In the genomic region with DNA sequence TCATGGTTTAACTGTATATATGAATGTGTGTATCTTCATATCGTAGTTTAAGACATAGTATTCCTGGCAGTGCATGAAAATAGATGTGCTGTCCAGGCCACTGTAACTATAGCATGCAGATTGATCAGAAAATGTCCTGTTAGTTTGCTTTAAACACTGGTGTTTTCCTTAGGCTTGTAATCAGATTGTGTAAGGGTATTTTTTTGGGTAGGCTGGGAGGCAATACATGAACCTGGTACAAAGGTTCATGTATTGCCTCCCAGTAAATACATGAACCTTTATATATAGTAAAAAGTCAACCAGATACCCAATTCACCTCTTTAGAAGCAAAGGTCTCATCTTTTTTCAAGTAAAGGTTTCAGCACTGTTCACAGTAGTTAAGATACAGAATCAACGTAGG, we compare ENCODE assay signal across 8 cellular contexts. TPM values are rescaled to one million over a fixed set of nuclear protein-coding genes. Genes with fewer than 3 reads are reported as not detected.
DNase-seq lines count a peak whose midpoint lies in the region; ATAC-seq lines count a peak whose summit lies in the region.

No MANE protein-coding gene starts in this region.

- peak overlapping the region; percentile 96 for H3K4me3 Mint-ChIP-seq in T-helper 2 cell treated with Interferon-gamma antibody and Interleukin-4, amounts not matched to agents 5 μg/mL and 100 μg/mL, for 36 hours
- peak overlapping the region; percentile 99 for H3K4me3 Mint-ChIP-seq in activated T-helper 1 cell treated with anti-CD3 and anti-CD28 coated beads, Interleukin-12 subunit alpha, Interleukin-12 subunit beta, Interleukin-2, Interleukin-4 antibody, amounts not matched to agents 30 ng/mL and 10 ng/mL and 1 ng/mL, durations not matched to agents 14 hours and 24 hours and 36 hours
- H3K4me3 Mint-ChIP-seq in stimulated activated naive B cell treated with anti-CD40 and anti-IgM and Interleukin-4, amounts not matched to agents 10 μg/mL and 1 μg/mL and 100 μg/mL, for 72 hours, result peak overlapping the region; percentile 44 to 96

- no peak for ATAC-seq in stimulated activated naive B cell treated with anti-CD40 and anti-IgM and Interleukin-4, amounts not matched to agents 10 μg/mL and 1 μg/mL and 100 μg/mL, for 72 hours (replicated peaks)

- H3K36me3 ChIP-seq in iPS-18a (ENCODE audit: control insufficient read depth, low read depth, low read length), result no peaks in the 10 kb centered on the region

- intact Hi-C loops in activated T-helper 1 cell treated with anti-CD3 and anti-CD28 coated beads, Interleukin-12 subunit alpha, Interleukin-12 subunit beta, Interleukin-2, Interleukin-4 antibody, amounts not matched to agents 30 ng/mL and 10 ng/mL and 1 ng/mL, durations not matched to agents 14 hours and 24 hours and 36 hours (cut with micrococcal nuclease), result loop anchor here (2.0 to 5.0 kb wide), 2 partner anchors 324 to 1388 kb away; a partner anchor contains a TSS

- no peak overlapping the region for H3K27ac ChIP-seq in iPS-18a (ENCODE audit: low read length)

- no peaks in the 10 kb centered on the region for H3K27me3 Mint-ChIP-seq in T-helper 2 cell treated with Interferon-gamma antibody and Interleukin-4, amounts not matched to agents 5 μg/mL and 100 μg/mL, for 36 hours (ENCODE audit: low read depth)
- no peaks in the 10 kb centered on the region for H3K27me3 Mint-ChIP-seq in activated T-helper 1 cell treated with anti-CD3 and anti-CD28 coated beads, Interleukin-12 subunit alpha, Interleukin-12 subunit beta, Interleukin-2, Interleukin-4 antibody, amounts not matched to agents 30 ng/mL and 10 ng/mL and 1 ng/mL, durations not matched to agents 14 hours and 24 hours and 36 hours (ENCODE audit: insufficient read depth)
- no peaks in the 10 kb centered on the region for H3K27me3 Mint-ChIP-seq in stimulated activated naive B cell treated with anti-CD40 and anti-IgM and Interleukin-4, amounts not matched to agents 10 μg/mL and 1 μg/mL and 100 μg/mL, for 72 hours

- peak overlapping the region; percentile 92 for H3K4me3 ChIP-seq in iPS-18a (ENCODE audit: low read length)

- no peaks in the 10 kb centered on the region for H3K27me3 ChIP-seq in iPS-18a (ENCODE audit: control insufficient read depth, insufficient read depth, low read length)

- H3K9me3 Mint-ChIP-seq in T-helper 2 cell treated with Interferon-gamma antibody and Interleukin-4, amounts not matched to agents 5 μg/mL and 100 μg/mL, for 36 hours, result no peaks in the 10 kb centered on the region
- no peaks in the 10 kb centered on the region for H3K9me3 Mint-ChIP-seq in activated T-helper 1 cell treated with anti-CD3 and anti-CD28 coated beads, Interleukin-12 subunit alpha, Interleukin-12 subunit beta, Interleukin-2, Interleukin-4 antibody, amounts not matched to agents 30 ng/mL and 10 ng/mL and 1 ng/mL, durations not matched to agents 14 hours and 24 hours and 36 hours
- H3K9me3 Mint-ChIP-seq in stimulated activated naive B cell treated with anti-CD40 and anti-IgM and Interleukin-4, amounts not matched to agents 10 μg/mL and 1 μg/mL and 100 μg/mL, for 72 hours, result peaks cover 0 to 4% of the 10 kb centered on the region in 2 donors

- no peaks in the 10 kb centered on the region for H3K9me3 ChIP-seq in iPS-18a (ENCODE audit: control insufficient read depth, low read depth, low read length)

- peaks cover 8% of the 10 kb centered on the region for H3K36me3 Mint-ChIP-seq in T-helper 2 cell treated with Interferon-gamma antibody and Interleukin-4, amounts not matched to agents 5 μg/mL and 100 μg/mL, for 36 hours (ENCODE audit: low read depth)
- H3K36me3 Mint-ChIP-seq in activated T-helper 1 cell treated with anti-CD3 and anti-CD28 coated beads, Interleukin-12 subunit alpha, Interleukin-12 subunit beta, Interleukin-2, Interleukin-4 antibody, amounts not matched to agents 30 ng/mL and 10 ng/mL and 1 ng/mL, durations not matched to agents 14 hours and 24 hours and 36 hours (ENCODE audit: low read depth), result peaks cover 11% of the 10 kb centered on the region
- H3K36me3 Mint-ChIP-seq in stimulated activated naive B cell treated with anti-CD40 and anti-IgM and Interleukin-4, amounts not matched to agents 10 μg/mL and 1 μg/mL and 100 μg/mL, for 72 hours, result peaks cover 8% of the 10 kb centered on the region in 2 donors

- H3K4me1 ChIP-seq in iPS-18a (ENCODE audit: control insufficient read depth, low read depth, low read length), result peaks cover 9% of the 10 kb centered on the region

- no peak for DNase-seq in T-helper 2 cell treated with Interferon-gamma antibody and Interleukin-4, amounts not matched to agents 5 μg/mL and 100 μg/mL, for 36 hours (ENCODE audit: low spot score)
- no peak for DNase-seq in T-helper 2 cell
- DNase-seq in activated T-helper 1 cell treated with anti-CD3 and anti-CD28 coated beads, Interleukin-12 subunit alpha, Interleukin-12 subunit beta, Interleukin-2, Interleukin-4 antibody, amounts not matched to agents 30 ng/mL and 10 ng/mL and 1 ng/mL, durations not matched to agents 14 hours and 24 hours and 36 hours (ENCODE audit: low spot score), result no peak
- DNase-seq in stimulated activated naive B cell treated with anti-CD40 and anti-IgM and Interleukin-4, amounts not matched to agents 10 μg/mL and 1 μg/mL and 100 μg/mL, for 72 hours, result no peak
- no peak for DNase-seq in NCI-H526 (lab: John Stamatoyannopoulos, UW)
- no peak for DNase-seq in superior temporal gyrus (ENCODE audit: extremely low spot score)
- DNase-seq in NOMO-1 treated with DMSO at 0.1 percent for 48 hours (lab: John Stamatoyannopoulos, UW; ENCODE audit: unreplicated experiment), result no peak

- peaks cover 21% of the 10 kb centered on the region for H3K4me1 Mint-ChIP-seq in T-helper 2 cell treated with Interferon-gamma antibody and Interleukin-4, amounts not matched to agents 5 μg/mL and 100 μg/mL, for 36 hours (ENCODE audit: low read depth)
- peaks cover 42% of the 10 kb centered on the region for H3K4me1 Mint-ChIP-seq in activated T-helper 1 cell treated with anti-CD3 and anti-CD28 coated beads, Interleukin-12 subunit alpha, Interleukin-12 subunit beta, Interleukin-2, Interleukin-4 antibody, amounts not matched to agents 30 ng/mL and 10 ng/mL and 1 ng/mL, durations not matched to agents 14 hours and 24 hours and 36 hours (ENCODE audit: low read depth)
- H3K4me1 Mint-ChIP-seq in stimulated activated naive B cell treated with anti-CD40 and anti-IgM and Interleukin-4, amounts not matched to agents 10 μg/mL and 1 μg/mL and 100 μg/mL, for 72 hours, result peaks cover 17 to 41% of the 10 kb centered on the region in 2 donors

- no peak overlapping the region for H3K9ac ChIP-seq in iPS-18a (ENCODE audit: low read length)

- H3K27ac Mint-ChIP-seq in T-helper 2 cell treated with Interferon-gamma antibody and Interleukin-4, amounts not matched to agents 5 μg/mL and 100 μg/mL, for 36 hours, result peak overlapping the region; percentile 99
- peak overlapping the region; percentile 100 for H3K27ac Mint-ChIP-seq in activated T-helper 1 cell treated with anti-CD3 and anti-CD28 coated beads, Interleukin-12 subunit alpha, Interleukin-12 subunit beta, Interleukin-2, Interleukin-4 antibody, amounts not matched to agents 30 ng/mL and 10 ng/mL and 1 ng/mL, durations not matched to agents 14 hours and 24 hours and 36 hours
- no peak overlapping the region for H3K27ac Mint-ChIP-seq in stimulated activated naive B cell treated with anti-CD40 and anti-IgM and Interleukin-4, amounts not matched to agents 10 μg/mL and 1 μg/mL and 100 μg/mL, for 72 hours

RNA-seq across cellular contexts. Expression of a gene that starts 1.6 kb away (rescaled TPM):
- 26.9 and 28.8 TPM in 2 replicates for total RNA-seq in activated T-helper 1 cell treated with anti-CD3 and anti-CD28 coated beads, Interleukin-12 subunit alpha, Interleukin-12 subunit beta, Interleukin-2, Interleukin-4 antibody, amounts not matched to agents 30 ng/mL and 10 ng/mL and 1 ng/mL, durations not matched to agents 14 hours and 24 hours and 36 hours

RNA-seq across cellular contexts. Expression of a gene that starts 20.1 kb away (rescaled TPM):
- total RNA-seq in activated T-helper 1 cell treated with anti-CD3 and anti-CD28 coated beads, Interleukin-12 subunit alpha, Interleukin-12 subunit beta, Interleukin-2, Interleukin-4 antibody, amounts not matched to agents 30 ng/mL and 10 ng/mL and 1 ng/mL, durations not matched to agents 14 hours and 24 hours and 36 hours, result 247 and 268 TPM in 2 replicates

RNA-seq across cellular contexts. Expression of a gene that starts 44.7 kb away (rescaled TPM):
- total RNA-seq in activated T-helper 1 cell treated with anti-CD3 and anti-CD28 coated beads, Interleukin-12 subunit alpha, Interleukin-12 subunit beta, Interleukin-2, Interleukin-4 antibody, amounts not matched to agents 30 ng/mL and 10 ng/mL and 1 ng/mL, durations not matched to agents 14 hours and 24 hours and 36 hours, result 811 and 821 TPM in 2 replicates

RNA-seq across cellular contexts. Expression of a gene that starts 45.3 kb away (rescaled TPM):
- total RNA-seq in activated T-helper 1 cell treated with anti-CD3 and anti-CD28 coated beads, Interleukin-12 subunit alpha, Interleukin-12 subunit beta, Interleukin-2, Interleukin-4 antibody, amounts not matched to agents 30 ng/mL and 10 ng/mL and 1 ng/mL, durations not matched to agents 14 hours and 24 hours and 36 hours, result 325 and 343 TPM in 2 replicates
